In the genomic region with DNA sequence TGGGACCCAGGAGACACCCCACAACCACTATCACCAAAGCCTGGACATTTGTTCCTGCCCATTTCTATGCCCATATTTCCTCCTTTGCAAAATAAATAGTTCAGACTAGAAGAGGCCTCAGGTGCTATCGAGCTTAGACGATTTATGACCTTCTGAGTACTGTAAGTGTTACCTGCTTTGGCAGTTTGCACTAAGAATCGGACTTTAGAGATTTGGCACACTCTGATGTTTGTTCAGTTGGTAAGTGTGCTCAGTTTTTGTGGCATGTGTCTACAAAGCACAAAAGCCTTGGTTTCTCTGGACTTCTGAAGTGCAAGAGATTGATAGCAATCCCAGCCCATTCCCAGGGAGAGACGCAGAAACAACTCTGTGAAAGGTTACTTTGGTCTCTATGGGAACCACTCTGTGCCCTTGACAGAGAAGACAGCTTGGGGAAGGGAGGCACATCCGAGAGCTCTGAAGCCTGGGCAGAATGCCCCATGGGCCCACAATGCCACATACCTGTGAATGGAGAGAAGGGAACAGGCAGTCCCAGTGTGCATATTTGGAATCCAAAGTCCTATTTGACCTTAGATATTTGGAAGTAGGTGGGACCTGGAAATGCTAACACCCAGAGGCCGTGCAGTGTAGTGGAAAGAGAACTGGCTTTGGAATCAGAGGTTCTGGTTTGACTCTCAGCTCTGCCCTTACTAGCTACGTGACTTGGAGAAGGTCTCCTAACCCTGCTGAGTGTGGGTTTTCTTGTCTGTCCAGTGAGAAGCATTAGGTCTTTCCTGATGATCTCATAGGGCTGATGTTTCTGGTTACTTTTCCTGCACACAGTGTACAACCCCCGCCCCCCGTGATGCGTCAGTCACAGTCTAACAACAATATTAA, we compare ENCODE assay signal across 17 cellular contexts.
DNase-seq lines count a peak whose midpoint lies in the region; ATAC-seq and TF ChIP-seq lines count a peak whose summit lies in the region.
"Had no signal": no experiment of that assay in that cellular context is flagged by ENCODE, and none has a peak within 500 bp of the region (broad histone marks: within the 10 kb centered on the region; RNA-seq: fewer than 3 reads in every experiment).

No MANE protein-coding gene starts in this region.

- no peak for TF ChIP-seq CTCF in nephron (IDR thresholded peaks at IDR 0.05; ENCODE audit: unreplicated experiment in 3 of 3)
- no peak for TF ChIP-seq CTCF in CD8-positive, alpha-beta T cell (IDR thresholded peaks at IDR 0.05)

- no peaks in the 10 kb centered on the region for H3K9me3 ChIP-seq in CD8-positive, alpha-beta T cell (ENCODE audit: low read length)

- no peaks in the 10 kb centered on the region for H3K4me1 ChIP-seq in CD8-positive, alpha-beta T cell (ENCODE audit: insufficient read depth, low read length)

- H3K36me3 ChIP-seq in CD8-positive, alpha-beta T cell (ENCODE audit: insufficient read depth, low read length) = no peaks in the 10 kb centered on the region

- no peaks in the 10 kb centered on the region for H3K9me3 Mint-ChIP-seq in nephron
- H3K9me3 Mint-ChIP-seq in CD8-positive, alpha-beta T cell = no peaks in the 10 kb centered on the region

- POLR2A ChIA-PET in CD8-positive, alpha-beta T cell (lab: Charles Lee) = no interaction called here

- ATAC-seq in esophagus mucosa (peak; percentile 89), GM18511 (IDR thresholded peaks at IDR 0.05; ENCODE audit: unreplicated experiment) (no peak)
- no peak for ATAC-seq in CD8-positive, alpha-beta T cell

- peaks cover 28% of the 10 kb centered on the region for H3K4me1 Mint-ChIP-seq in nephron
- H3K4me1 Mint-ChIP-seq in CD8-positive, alpha-beta T cell (ENCODE audit: low read depth) = no peaks in the 10 kb centered on the region
- H3K4me1 Mint-ChIP-seq: B cell had no signal

- H3K36me3 Mint-ChIP-seq in nephron (ENCODE audit: low read depth) = no peaks in the 10 kb centered on the region
- H3K36me3 Mint-ChIP-seq in CD8-positive, alpha-beta T cell = no peaks in the 10 kb centered on the region

- H3K4me3 ChIP-seq in CD8-positive, alpha-beta T cell (ENCODE audit: low read depth, low read length) = no peak overlapping the region

- peak overlapping the region in 2 of 3 experiments; percentile 14 to 32 for H3K27ac Mint-ChIP-seq in nephron
- no peak overlapping the region for H3K27ac Mint-ChIP-seq in CD8-positive, alpha-beta T cell
- H3K27ac Mint-ChIP-seq: B cell had no signal

- CTCF ChIA-PET in CD8-positive, alpha-beta T cell (lab: Charles Lee) = no interaction called here

- intact Hi-C loops in CD8-positive, alpha-beta T cell (cut with DNase I, micrococcal nuclease) = no loop called here

- no peaks in the 10 kb centered on the region for H3K27me3 ChIP-seq in CD8-positive, alpha-beta T cell (ENCODE audit: insufficient read depth, low read length)

- no peak overlapping the region for H3K27ac ChIP-seq in CD8-positive, alpha-beta T cell (ENCODE audit: low read depth, low read length)

- DNase-seq in HCEC 1CT = peak; percentile 5
- DNase-seq in NCI-H2196 (lab: John Stamatoyannopoulos, UW; ENCODE audit: unreplicated experiment) = peak; percentile 91
- no peak for DNase-seq in NCI-H82 (lab: John Stamatoyannopoulos, UW)
- no peak for DNase-seq in activated CD4-positive, CD25-positive, alpha-beta regulatory T cell treated with anti-CD3 and anti-CD28 coated beads, Interleukin-2, amount 50 U/mL, for 72 hours
- DNase-seq in CD8-positive, alpha-beta T cell = no peak
- DNase-seq: anterior cingulate cortex; dermis blood vessel endothelial cell; GF-D8; H7; NCI-H524 treated with DMSO at 0.1 percent for 48 hours; SIG-M5; stimulated activated CD4-positive, alpha-beta T cell treated with anti-CD3 and anti-CD28 coated beads, Interleukin-2, amount 100 ng/mL, for 48 hours; T-helper 9 cell had no signal

- no peak overlapping the region for H3K4me3 Mint-ChIP-seq in nephron
- H3K4me3 Mint-ChIP-seq in CD8-positive, alpha-beta T cell = no peak overlapping the region
- H3K4me3 Mint-ChIP-seq: B cell had no signal

- no peaks in the 10 kb centered on the region for H3K27me3 Mint-ChIP-seq in nephron (ENCODE audit: low read depth)
- H3K27me3 Mint-ChIP-seq in CD8-positive, alpha-beta T cell (ENCODE audit: low read depth) = no peaks in the 10 kb centered on the region

Comparison
In these comparisons a context has a peak if more than half of its experiments do, and no peak if none do; other contexts are left out.
1. DNase-seq: peak in HCEC 1CT (single experiment) and NCI-H2196 (single experiment); none in NCI-H82 (single experiment), activated CD4-positive, CD25-positive, alpha-beta regulatory T cell treated with anti-CD3 and anti-CD28 coated beads, Interleukin-2, amount 50 U/mL, for 72 hours (single experiment) and CD8-positive, alpha-beta T cell (0 of 7).